ENCODE assay signal across 24 cellular contexts in genomic region chrX:20230406-20230805, GRCh38. TPM values are rescaled to one million over a fixed set of nuclear protein-coding genes. Genes with fewer than 3 reads are reported as not detected.
DNase-seq lines count a peak whose midpoint lies in the region; ATAC-seq and TF ChIP-seq lines count a peak whose summit lies in the region.
"Had no signal": no experiment of that assay in that cellular context is flagged by ENCODE, and none has a peak within 500 bp of the region (broad histone marks: within the 10 kb centered on the region; RNA-seq: fewer than 3 reads in every experiment).

No MANE protein-coding gene starts in this region.

- peaks cover 0 to 50% (median 0%) of the 10 kb centered on the region in 3 donors for H3K36me3 ChIP-seq in esophagus squamous epithelium
- H3K36me3 ChIP-seq: prostate gland, upper lobe of right lung had no signal

- H3K9me3 Mint-ChIP-seq in natural killer cell = peaks cover 0 to 1% of the 10 kb centered on the region in 2 donors
- H3K9me3 Mint-ChIP-seq in natural killer cell treated with Interleukin-12 subunit alpha and Interleukin-12 subunit beta and Interleukin-15 and Interleukin-18, amount 100 ng/mL, for 72 hours = no peaks in the 10 kb centered on the region
- H3K9me3 Mint-ChIP-seq in osteocyte (ENCODE audit: unreplicated experiment) = peaks cover 23% of the 10 kb centered on the region
- H3K9me3 Mint-ChIP-seq: activated CD4-positive, alpha-beta T cell treated with anti-CD3 and anti-CD28 coated beads, Interleukin-2, amount 10 ng/mL, durations not matched to agents 7 days and 5 days had no signal

- 73 to 93% methylated on average over 3 of the region's 3 CpGs for WGBS in esophagus squamous epithelium, 2 donors

- H3K4me1 Mint-ChIP-seq in natural killer cell = peaks cover 22 to 23% of the 10 kb centered on the region in 2 donors
- H3K4me1 Mint-ChIP-seq in natural killer cell treated with Interleukin-12 subunit alpha and Interleukin-12 subunit beta and Interleukin-15 and Interleukin-18, amount 100 ng/mL, for 72 hours (ENCODE audit: low read depth in 2 of 2) = peaks cover 9 to 29% of the 10 kb centered on the region in 2 donors
- H3K4me1 Mint-ChIP-seq in osteocyte (ENCODE audit: unreplicated experiment) = peaks cover 5% of the 10 kb centered on the region
- H3K4me1 Mint-ChIP-seq: brain, neural crest cell had no signal

- H3K27ac Mint-ChIP-seq in natural killer cell = peak overlapping the region; percentile 19 to 25
- H3K27ac Mint-ChIP-seq in natural killer cell treated with Interleukin-12 subunit alpha and Interleukin-12 subunit beta and Interleukin-15 and Interleukin-18, amount 100 ng/mL, for 72 hours = no peak overlapping the region
- no peak overlapping the region for H3K27ac Mint-ChIP-seq in osteocyte (ENCODE audit: unreplicated experiment)
- H3K27ac Mint-ChIP-seq: activated CD4-positive, alpha-beta T cell treated with anti-CD3 and anti-CD28 coated beads, Interleukin-2, amount 10 ng/mL, durations not matched to agents 7 days and 5 days; brain; T-helper 1 cell treated with Interleukin-12 subunit alpha and Interleukin-12 subunit beta and Interleukin-4 antibody, amounts not matched to agents 30 μg/mL and 1 μg/mL, for 36 hours had no signal

- no peaks in the 10 kb centered on the region for H3K27me3 ChIP-seq in esophagus squamous epithelium
- H3K27me3 ChIP-seq: hepatocyte, upper lobe of right lung had no signal

- no peak for TF ChIP-seq POLR2A in esophagus squamous epithelium (IDR thresholded peaks at IDR 0.05)

- intact Hi-C loops in natural killer cell (cut with micrococcal nuclease) (no loop called here), esophagus squamous epithelium (cut with DNase I) (no loop called here)

- H3K4me1 ChIP-seq in esophagus squamous epithelium = peaks cover 0 to 4% (median 1%) of the 10 kb centered on the region in 3 donors
- H3K4me1 ChIP-seq: prostate gland, upper lobe of right lung had no signal

- H3K27me3 Mint-ChIP-seq in natural killer cell (ENCODE audit: low read depth in 2 of 2) = no peaks in the 10 kb centered on the region
- H3K27me3 Mint-ChIP-seq in natural killer cell treated with Interleukin-12 subunit alpha and Interleukin-12 subunit beta and Interleukin-15 and Interleukin-18, amount 100 ng/mL, for 72 hours = peaks cover 0 to 12% of the 10 kb centered on the region in 2 donors
- H3K27me3 Mint-ChIP-seq in osteocyte (ENCODE audit: unreplicated experiment) = no peaks in the 10 kb centered on the region
- H3K27me3 Mint-ChIP-seq: activated CD4-positive, alpha-beta T cell treated with anti-CD3 and anti-CD28 coated beads, Interleukin-2, amount 10 ng/mL, durations not matched to agents 7 days and 5 days had no signal

- no peak overlapping the region for H3K27ac ChIP-seq in esophagus squamous epithelium
- H3K27ac ChIP-seq: hepatocyte, KMS-11, left ventricle myocardium inferior, prostate gland, upper lobe of right lung had no signal

- no peak for ATAC-seq in natural killer cell
- ATAC-seq in natural killer cell treated with Interleukin-12 subunit alpha and Interleukin-12 subunit beta and Interleukin-15 and Interleukin-18, amount 100 ng/mL, for 72 hours = no peak
- ATAC-seq in GM21526 (IDR thresholded peaks at IDR 0.05; ENCODE audit: low FRiP score, unreplicated experiment) = peak; percentile 84
- ATAC-seq in HG03378 (IDR thresholded peaks at IDR 0.05; ENCODE audit: unreplicated experiment) = peak; percentile 62
- no peak for ATAC-seq in GM19397 (IDR thresholded peaks at IDR 0.05; ENCODE audit: unreplicated experiment)
- ATAC-seq: esophagus mucosa, HCT116, upper lobe of right lung had no signal

- H3K36me3 Mint-ChIP-seq in natural killer cell = no peaks in the 10 kb centered on the region
- H3K36me3 Mint-ChIP-seq in natural killer cell treated with Interleukin-12 subunit alpha and Interleukin-12 subunit beta and Interleukin-15 and Interleukin-18, amount 100 ng/mL, for 72 hours = peaks cover 21% of the 10 kb centered on the region
- H3K36me3 Mint-ChIP-seq in osteocyte (ENCODE audit: unreplicated experiment) = peaks cover 22% of the 10 kb centered on the region

- H3K4me3 ChIP-seq in esophagus squamous epithelium = no peak overlapping the region
- H3K4me3 ChIP-seq: hepatocyte, left ventricle myocardium inferior, prostate gland, upper lobe of right lung had no signal

- no peak overlapping the region for H3K4me3 Mint-ChIP-seq in natural killer cell
- H3K4me3 Mint-ChIP-seq in natural killer cell treated with Interleukin-12 subunit alpha and Interleukin-12 subunit beta and Interleukin-15 and Interleukin-18, amount 100 ng/mL, for 72 hours = no peak overlapping the region
- H3K4me3 Mint-ChIP-seq in osteocyte (ENCODE audit: unreplicated experiment) = no peak overlapping the region
- H3K4me3 Mint-ChIP-seq: activated CD4-positive, alpha-beta T cell treated with anti-CD3 and anti-CD28 coated beads, Interleukin-2, amount 10 ng/mL, durations not matched to agents 7 days and 5 days; brain; neural crest cell; T-helper 1 cell treated with Interleukin-12 subunit alpha and Interleukin-12 subunit beta and Interleukin-4 antibody, amounts not matched to agents 30 μg/mL and 1 μg/mL, for 36 hours had no signal

- H3K9me3 ChIP-seq in esophagus squamous epithelium = no peaks in the 10 kb centered on the region
- H3K9me3 ChIP-seq: left ventricle myocardium inferior, prostate gland, upper lobe of right lung had no signal

- TF ChIP-seq CTCF in natural killer cell (IDR thresholded peaks at IDR 0.05) (no peak), osteocyte (IDR thresholded peaks at IDR 0.05) (no peak), esophagus squamous epithelium (IDR thresholded peaks at IDR 0.05) (no peak)

- no peak for DNase-seq in natural killer cell
- no peak for DNase-seq in natural killer cell treated with Interleukin-12 subunit alpha and Interleukin-12 subunit beta and Interleukin-15 and Interleukin-18, amount 100 ng/mL, for 72 hours (ENCODE audit: low spot score)
- no peak for DNase-seq in osteocyte (ENCODE audit: extremely low spot score, unreplicated experiment)
- no peak for DNase-seq in middle frontal gyrus (ENCODE audit: extremely low spot score, low spot score)
- DNase-seq in esophagus squamous epithelium (lab: John Stamatoyannopoulos, UW) = no peak
- DNase-seq: activated CD4-positive, alpha-beta T cell treated with anti-CD3 and anti-CD28 coated beads, Interleukin-2, amount 10 ng/mL, durations not matched to agents 7 days and 5 days; activated CD8-positive, alpha-beta memory T cell treated with anti-CD3 and anti-CD28 coated beads, Interleukin-2, amount 50 U/mL, for 4 hours; effector CD8-positive, alpha-beta T cell; left ventricle myocardium inferior; midbrain; NCI-H146; NCI-H526 treated with DMSO at 0.1 percent for 48 hours; upper lobe of right lung had no signal

RNA-seq across cellular contexts. Expression of gene RPS6KA3, which starts 36.3 kb away (rescaled TPM):
- total RNA-seq in natural killer cell = 10 to 100 TPM; 62.1 to 82.9 (median 79.4) TPM
- 10 to 100 TPM; 64.5 to 82.4 TPM for total RNA-seq in natural killer cell treated with Interleukin-12 subunit alpha and Interleukin-12 subunit beta and Interleukin-15 and Interleukin-18, amount 100 ng/mL, for 72 hours
- 21.8 TPM in 2 replicates for total RNA-seq in osteocyte
- 10 to 100 TPM; 15.8 to 30.9 (median 29.7) TPM for total RNA-seq in esophagus squamous epithelium

Comparison
In these comparisons a context has a peak if more than half of its experiments do, and no peak if none do; other contexts are left out.
1. H3K27ac Mint-ChIP-seq: peak in natural killer cell (2 of 2); none in natural killer cell treated with Interleukin-12 subunit alpha and Interleukin-12 subunit beta and Interleukin-15 and Interleukin-18, amount 100 ng/mL, for 72 hours (0 of 2) and osteocyte (single experiment).
2. ATAC-seq: peak in GM21526 (single experiment) and HG03378 (single experiment); none in natural killer cell (0 of 3), natural killer cell treated with Interleukin-12 subunit alpha and Interleukin-12 subunit beta and Interleukin-15 and Interleukin-18, amount 100 ng/mL, for 72 hours (0 of 2) and GM19397 (single experiment).